8 cellular contexts compared by ENCODE assay signal in the genomic region with DNA sequence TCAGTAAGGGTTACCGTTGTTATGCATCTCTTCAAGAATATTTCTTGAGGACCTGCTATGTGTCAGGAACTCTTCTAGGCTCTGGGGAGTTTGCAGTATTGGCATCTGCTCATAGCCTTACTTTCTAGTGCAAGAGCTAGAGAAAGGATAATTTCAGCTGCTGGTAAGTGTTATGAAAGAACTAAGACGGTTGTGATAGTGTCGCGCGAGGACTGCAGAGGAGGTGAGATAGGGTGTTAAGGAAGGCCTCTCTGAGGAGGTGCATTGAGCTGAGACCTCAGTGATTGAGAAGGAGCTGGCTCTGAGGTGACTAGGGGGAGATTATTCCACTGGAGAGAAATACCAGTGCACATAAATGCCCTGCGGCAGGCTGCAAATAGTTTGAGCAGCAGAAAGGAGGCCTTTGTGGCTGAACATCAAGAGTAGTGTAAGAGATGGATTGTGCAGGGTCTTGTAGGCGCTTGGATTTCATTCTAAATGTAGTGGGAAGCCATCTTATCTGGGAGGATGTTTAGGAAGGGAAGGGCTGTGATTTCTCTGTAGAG. TPM values are rescaled to one million over a fixed set of nuclear protein-coding genes. Genes with fewer than 3 reads are reported as not detected.
DNase-seq lines count a peak whose midpoint lies in the region; ATAC-seq and TF ChIP-seq lines count a peak whose summit lies in the region.

No MANE protein-coding gene starts in this region.

- DNase-seq in AML-193 (lab: John Stamatoyannopoulos, UW) (peak; percentile 5 to 42), HFF-Myc (ENCODE audit: extremely low read depth, low read depth) (no peak), hepatocyte (ENCODE audit: low spot score) (peak; percentile 20), spleen (no peak), NCI-H2107 (lab: John Stamatoyannopoulos, UW) (no peak)
- no peak for DNase-seq in activated CD4-positive, alpha-beta memory T cell treated with anti-CD3 and anti-CD28 coated beads, Interleukin-2, amount 10 ng/mL, durations not matched to agents 7 days and 5 days

- no peak for TF ChIP-seq POLR2A in spleen (IDR thresholded peaks at IDR 0.05)

- H3K36me3 ChIP-seq in hepatocyte (replicated peaks; ENCODE audit: insufficient read depth, low read depth), result no peaks in the 10 kb centered on the region
- peaks cover 0 to 56% (median 30%) of the 10 kb centered on the region in 6 donors for H3K36me3 ChIP-seq in spleen

- H3K79me2 ChIP-seq in hepatocyte, result peaks cover 60% of the 10 kb centered on the region

- H4K20me1 ChIP-seq in hepatocyte (ENCODE audit: insufficient read depth, poor library complexity, severe bottlenecking), result no peaks in the 10 kb centered on the region

- peak overlapping the region; percentile 96 for H2AFZ ChIP-seq in hepatocyte

- TF ChIP-seq CTCF in HFF-Myc (IDR thresholded peaks at IDR 0.05; ENCODE audit: low read depth, low read length, missing control alignments), result no peak
- TF ChIP-seq CTCF in hepatocyte (IDR thresholded peaks at IDR 0.05; ENCODE audit: poor library complexity), result no peak
- no peak for TF ChIP-seq CTCF in spleen (IDR thresholded peaks at IDR 0.05 in 8 of 11, conservative IDR thresholded peaks at IDR 0.05 in 3 of 11)

- H3K9me2 ChIP-seq in hepatocyte (replicated peaks; ENCODE audit: insufficient read depth), result no peaks in the 10 kb centered on the region

- peak overlapping the region; percentile 76 for H3K27ac Mint-ChIP-seq in activated CD4-positive, alpha-beta memory T cell treated with anti-CD3 and anti-CD28 coated beads, Interleukin-2, amount 10 ng/mL, durations not matched to agents 7 days and 5 days

- H3K27me3 Mint-ChIP-seq in activated CD4-positive, alpha-beta memory T cell treated with anti-CD3 and anti-CD28 coated beads, Interleukin-2, amount 10 ng/mL, durations not matched to agents 7 days and 5 days, result no peaks in the 10 kb centered on the region

- H3K4me2 ChIP-seq in hepatocyte, result peak overlapping the region; percentile 96

- intact Hi-C loops in spleen (cut with DNase I; ENCODE audit: low total_unique reads), result no loop called here

- H3K4me1 ChIP-seq in hepatocyte (ENCODE audit: insufficient read depth) (peaks cover 6% of the 10 kb centered on the region), spleen (peaks cover 10 to 57% (median 32%) of the 10 kb centered on the region in 6 donors)

- ATAC-seq in GM21447 (IDR thresholded peaks at IDR 0.05; ENCODE audit: unreplicated experiment) (no peak), HG03457 (IDR thresholded peaks at IDR 0.05; ENCODE audit: unreplicated experiment) (no peak)

- H3K4me3 ChIP-seq in HFF-Myc (replicated peaks; ENCODE audit: low read depth, low read length) (peak overlapping the region; percentile 99), hepatocyte (peak overlapping the region; percentile 99), spleen (peak overlapping the region; percentile 91 to 100 (median 98))

- H3K4me1 Mint-ChIP-seq in activated CD4-positive, alpha-beta memory T cell treated with anti-CD3 and anti-CD28 coated beads, Interleukin-2, amount 10 ng/mL, durations not matched to agents 7 days and 5 days, result peaks cover 45% of the 10 kb centered on the region

- WGBS in hepatocyte (ENCODE audit: low lambda C conversion rate, missing lambda C conversion rate), result 20% methylated on average over 7 of the region's 7 CpGs
- 11 to 15% (median 14%) methylated on average over 7 of the region's 7 CpGs for WGBS in spleen, 5 donors

- no peaks in the 10 kb centered on the region for H3K9me3 ChIP-seq in hepatocyte (ENCODE audit: low read depth)
- H3K9me3 ChIP-seq in spleen, result no peaks in the 10 kb centered on the region

- H3K4me3 Mint-ChIP-seq in activated CD4-positive, alpha-beta memory T cell treated with anti-CD3 and anti-CD28 coated beads, Interleukin-2, amount 10 ng/mL, durations not matched to agents 7 days and 5 days, result peak overlapping the region; percentile 86

- POLR2A ChIA-PET in activated CD4-positive, alpha-beta memory T cell treated with anti-CD3 and anti-CD28 coated beads, Interleukin-2, amount 10 ng/mL, durations not matched to agents 7 days and 5 days (lab: Charles Lee), result interaction anchor here (0.7 to 4.0 kb wide), 23 partner anchors 9 to 370 kb away, joined by 3 to 35 read pairs (median 6); a partner anchor contains a TSS

- no peaks in the 10 kb centered on the region for H3K9me3 Mint-ChIP-seq in activated CD4-positive, alpha-beta memory T cell treated with anti-CD3 and anti-CD28 coated beads, Interleukin-2, amount 10 ng/mL, durations not matched to agents 7 days and 5 days

- CTCF ChIA-PET in activated CD4-positive, alpha-beta memory T cell treated with anti-CD3 and anti-CD28 coated beads, Interleukin-2, amount 10 ng/mL, durations not matched to agents 7 days and 5 days (lab: Charles Lee), result interaction anchor here (0.9 to 2.2 kb wide), 6 partner anchors 12 to 365 kb away, joined by 3 to 11 read pairs (median 5); no protein-coding TSS in a partner anchor

- H3K27ac ChIP-seq in hepatocyte, result peak overlapping the region; percentile 94
- peak overlapping the region in 5 of 8 donors; percentile 89 to 97 (median 93) for H3K27ac ChIP-seq in spleen

- H3K27me3 ChIP-seq in hepatocyte, result no peaks in the 10 kb centered on the region
- H3K27me3 ChIP-seq in spleen (replicated peaks in 1 of 7), result no peaks in the 10 kb centered on the region

- peaks cover 48% of the 10 kb centered on the region for H3K36me3 Mint-ChIP-seq in activated CD4-positive, alpha-beta memory T cell treated with anti-CD3 and anti-CD28 coated beads, Interleukin-2, amount 10 ng/mL, durations not matched to agents 7 days and 5 days (ENCODE audit: low read depth)

RNA-seq across cellular contexts. Expression of a gene that starts 0.8 kb away (rescaled TPM):
- total RNA-seq in activated CD4-positive, alpha-beta memory T cell treated with anti-CD3 and anti-CD28 coated beads, Interleukin-2, amount 10 ng/mL, durations not matched to agents 7 days and 5 days, result 10 to 100 TPM; 26.8 to 26.9 TPM
- total RNA-seq in hepatocyte (13.9 and 23.0 TPM in 2 replicates), spleen (10 to 100 TPM; 19.7 to 43.7 (median 26.5) TPM)
- polyA plus RNA-seq in hepatocyte (17.9 and 21.7 TPM in 2 replicates), spleen (10 to 100 TPM; 16.4 to 22.3 (median 18.0) TPM)

RNA-seq across cellular contexts. Expression of a gene that starts 18.4 kb away (rescaled TPM):
- total RNA-seq in activated CD4-positive, alpha-beta memory T cell treated with anti-CD3 and anti-CD28 coated beads, Interleukin-2, amount 10 ng/mL, durations not matched to agents 7 days and 5 days, result 100 to 1,000 TPM; 166 to 167 TPM
- total RNA-seq in hepatocyte (440 and 447 TPM in 2 replicates), spleen (100 to 1,000 TPM in 5 of 7 donors, 10 to 100 TPM in 2; 90.8 to 135 (median 112) TPM)
- polyA plus RNA-seq in hepatocyte (385 and 399 TPM in 2 replicates), spleen (10 to 100 TPM; 32.3 to 52.1 (median 42.9) TPM)

RNA-seq across cellular contexts. Expression of a gene that starts 30.8 kb away (rescaled TPM):
- total RNA-seq in activated CD4-positive, alpha-beta memory T cell treated with anti-CD3 and anti-CD28 coated beads, Interleukin-2, amount 10 ng/mL, durations not matched to agents 7 days and 5 days, result 10 to 100 TPM; 55.9 to 57.0 TPM
- total RNA-seq in hepatocyte (35.0 and 48.1 TPM in 2 replicates), spleen (100 to 1,000 TPM in 3 of 7 donors, 10 to 100 TPM in 4; 35.1 to 137 (median 47.2) TPM)
- polyA plus RNA-seq in hepatocyte (33.2 and 43.8 TPM in 2 replicates), spleen (10 to 100 TPM; 28.3 to 29.0 (median 28.7) TPM)

RNA-seq across cellular contexts. Expression of a gene that starts 30.9 kb away (rescaled TPM):
- total RNA-seq in activated CD4-positive, alpha-beta memory T cell treated with anti-CD3 and anti-CD28 coated beads, Interleukin-2, amount 10 ng/mL, durations not matched to agents 7 days and 5 days, result 10 to 100 TPM; 36.6 to 40.3 TPM
- total RNA-seq in hepatocyte, result 27.4 and 45.6 TPM in 2 replicates
- 9.0 and 13.5 TPM in 2 replicates for polyA plus RNA-seq in hepatocyte
- total RNA-seq in spleen, result 10 to 100 TPM; 15.3 to 23.1 (median 21.4) TPM
- polyA plus RNA-seq in spleen, result 10 to 100 TPM in 1 of 3 donors, 1 to 10 TPM in 2; 6.4 to 11.3 (median 8.5) TPM

Comparison
In these comparisons a context has a peak if more than half of its experiments do, and no peak if none do; other contexts are left out.
1. DNase-seq: peak in AML-193 (2 of 2) and hepatocyte (single experiment); none in HFF-Myc (single experiment), activated CD4-positive, alpha-beta memory T cell treated with anti-CD3 and anti-CD28 coated beads, Interleukin-2, amount 10 ng/mL, durations not matched to agents 7 days and 5 days (single experiment), spleen (single experiment) and NCI-H2107 (single experiment).
2. Peak in every context shown above with its lines, with median percentiles within 50 percentile points of each other: H3K4me3 ChIP-seq.